ENCODE assay signal across 8 cellular contexts in the genomic region with DNA sequence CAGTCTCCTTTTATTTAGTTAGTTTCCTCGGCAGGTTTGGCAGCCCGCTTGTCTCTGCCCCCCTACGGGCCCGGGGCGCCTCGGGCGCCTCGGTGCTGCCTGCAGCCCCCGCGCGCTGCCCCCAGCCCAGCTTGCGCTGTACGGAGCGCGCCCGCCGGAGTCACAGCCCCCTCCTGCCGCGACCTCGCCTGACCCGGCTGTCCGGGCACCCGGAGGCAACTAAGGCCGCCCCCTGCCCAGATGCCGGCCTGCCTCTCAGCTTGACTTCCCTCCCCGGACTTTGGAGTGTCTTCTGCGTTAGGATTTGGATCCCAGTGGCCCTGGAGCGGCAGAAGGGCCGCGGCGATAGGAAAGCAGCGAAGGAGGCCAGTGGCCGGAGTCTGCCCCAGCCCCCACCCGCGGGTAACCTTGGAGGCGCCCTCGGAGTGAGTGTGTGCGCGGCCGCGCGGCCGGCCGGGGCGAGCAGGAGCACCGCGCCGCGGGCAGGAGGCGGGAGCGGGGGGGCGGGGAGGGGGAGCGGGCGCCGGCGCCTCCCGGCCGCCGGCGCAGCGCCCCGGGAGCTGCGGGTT. TPM values are rescaled to one million over a fixed set of nuclear protein-coding genes. Genes with fewer than 3 reads are reported as not detected.
A peak's percentile ranks its signal among the peaks of the same experiment; 100 is the strongest.
DNase-seq lines count a peak whose midpoint lies in the region; ATAC-seq, FAIRE-seq and TF ChIP-seq lines count a peak whose summit lies in the region.

No MANE protein-coding gene starts in this region.

- peak overlapping the region; percentile 48 for H3K27ac Mint-ChIP-seq in activated T-helper 1 cell treated with anti-CD3 and anti-CD28 coated beads, Interleukin-12 subunit alpha, Interleukin-12 subunit beta, Interleukin-2, Interleukin-4 antibody, amounts not matched to agents 30 ng/mL and 10 ng/mL and 1 ng/mL, durations not matched to agents 14 hours and 24 hours and 36 hours
- no peak overlapping the region for H3K27ac Mint-ChIP-seq in nephron progenitor cell

- peaks cover 23% of the 10 kb centered on the region for H3K36me3 Mint-ChIP-seq in activated T-helper 1 cell treated with anti-CD3 and anti-CD28 coated beads, Interleukin-12 subunit alpha, Interleukin-12 subunit beta, Interleukin-2, Interleukin-4 antibody, amounts not matched to agents 30 ng/mL and 10 ng/mL and 1 ng/mL, durations not matched to agents 14 hours and 24 hours and 36 hours (ENCODE audit: low read depth)
- H3K36me3 Mint-ChIP-seq in nephron progenitor cell (ENCODE audit: low read depth), result no peaks in the 10 kb centered on the region

- peak; percentile 34 to 53 for ATAC-seq in activated CD4-positive, CD25-positive, alpha-beta regulatory T cell treated with anti-CD3 and anti-CD28 coated beads, Interleukin-2, amount 50 U/mL, for 24 hours
- ATAC-seq in GM21825 (IDR thresholded peaks at IDR 0.05; ENCODE audit: unreplicated experiment), result peak; percentile 47

- peaks cover 31% of the 10 kb centered on the region for H3K4me1 Mint-ChIP-seq in activated T-helper 1 cell treated with anti-CD3 and anti-CD28 coated beads, Interleukin-12 subunit alpha, Interleukin-12 subunit beta, Interleukin-2, Interleukin-4 antibody, amounts not matched to agents 30 ng/mL and 10 ng/mL and 1 ng/mL, durations not matched to agents 14 hours and 24 hours and 36 hours (ENCODE audit: low read depth)
- peaks cover 15% of the 10 kb centered on the region for H3K4me1 Mint-ChIP-seq in nephron progenitor cell

- DNase-seq in activated CD4-positive, CD25-positive, alpha-beta regulatory T cell (lab: John Stamatoyannopoulos, UW), result no peak
- DNase-seq in LNCaP clone FGC (ENCODE audit: low read depth), result no peak
- DNase-seq in activated T-helper 1 cell treated with anti-CD3 and anti-CD28 coated beads, Interleukin-12 subunit alpha, Interleukin-12 subunit beta, Interleukin-2, Interleukin-4 antibody, amounts not matched to agents 30 ng/mL and 10 ng/mL and 1 ng/mL, durations not matched to agents 14 hours and 24 hours and 36 hours (ENCODE audit: low spot score), result no peak
- peak; percentile 38 for DNase-seq in fibroblast of villous mesenchyme (ENCODE audit: low read depth)
- DNase-seq in nephron progenitor cell, result peak; percentile 62
- DNase-seq in HTR-8/SVneo (ENCODE audit: insufficient read length, low spot score), result no peak

- H3K27me3 Mint-ChIP-seq in activated T-helper 1 cell treated with anti-CD3 and anti-CD28 coated beads, Interleukin-12 subunit alpha, Interleukin-12 subunit beta, Interleukin-2, Interleukin-4 antibody, amounts not matched to agents 30 ng/mL and 10 ng/mL and 1 ng/mL, durations not matched to agents 14 hours and 24 hours and 36 hours (ENCODE audit: insufficient read depth), result peaks cover 37% of the 10 kb centered on the region
- peaks cover 99% of the 10 kb centered on the region for H3K27me3 Mint-ChIP-seq in nephron progenitor cell (ENCODE audit: low read depth, poor library complexity)

- peak overlapping the region; percentile 64 for H3K4me3 ChIP-seq in LNCaP clone FGC (ENCODE audit: low read depth, low read length)
- H3K4me3 ChIP-seq in fibroblast of villous mesenchyme (ENCODE audit: low read depth, low read length), result peak overlapping the region; percentile 75

- no peak for TF ChIP-seq CTCF in LNCaP clone FGC (IDR thresholded peaks at IDR 0.05; ENCODE audit: control insufficient read depth, extremely low read depth, insufficient read depth)
- TF ChIP-seq CTCF in fibroblast of villous mesenchyme (IDR thresholded peaks at IDR 0.05; ENCODE audit: insufficient read depth, low read depth, low read length), result no peak
- TF ChIP-seq CTCF in nephron progenitor cell (IDR thresholded peaks at IDR 0.05), result no peak

- H3K9me3 Mint-ChIP-seq in activated T-helper 1 cell treated with anti-CD3 and anti-CD28 coated beads, Interleukin-12 subunit alpha, Interleukin-12 subunit beta, Interleukin-2, Interleukin-4 antibody, amounts not matched to agents 30 ng/mL and 10 ng/mL and 1 ng/mL, durations not matched to agents 14 hours and 24 hours and 36 hours, result no peaks in the 10 kb centered on the region
- no peaks in the 10 kb centered on the region for H3K9me3 Mint-ChIP-seq in nephron progenitor cell

- no peak for FAIRE-seq in HTR-8/SVneo (lab: Jason Lieb, UNC)

- intact Hi-C loops in activated T-helper 1 cell treated with anti-CD3 and anti-CD28 coated beads, Interleukin-12 subunit alpha, Interleukin-12 subunit beta, Interleukin-2, Interleukin-4 antibody, amounts not matched to agents 30 ng/mL and 10 ng/mL and 1 ng/mL, durations not matched to agents 14 hours and 24 hours and 36 hours (cut with micrococcal nuclease), result loop anchor here (1.0 to 10.0 kb wide), 6 partner anchors 8 to 747 kb away; a partner anchor contains a TSS

- H3K4me3 Mint-ChIP-seq in activated T-helper 1 cell treated with anti-CD3 and anti-CD28 coated beads, Interleukin-12 subunit alpha, Interleukin-12 subunit beta, Interleukin-2, Interleukin-4 antibody, amounts not matched to agents 30 ng/mL and 10 ng/mL and 1 ng/mL, durations not matched to agents 14 hours and 24 hours and 36 hours, result peak overlapping the region; percentile 87
- peak overlapping the region; percentile 73 for H3K4me3 Mint-ChIP-seq in nephron progenitor cell

RNA-seq across cellular contexts. Expression of a gene that starts 7.6 kb away (rescaled TPM):
- 13.7 and 14.9 TPM in 2 replicates for total RNA-seq in activated T-helper 1 cell treated with anti-CD3 and anti-CD28 coated beads, Interleukin-12 subunit alpha, Interleukin-12 subunit beta, Interleukin-2, Interleukin-4 antibody, amounts not matched to agents 30 ng/mL and 10 ng/mL and 1 ng/mL, durations not matched to agents 14 hours and 24 hours and 36 hours
- total RNA-seq in fibroblast of villous mesenchyme, result 18.0 and 19.0 TPM in 2 replicates

RNA-seq across cellular contexts. Expression of a gene that starts 17.6 kb away (rescaled TPM):
- total RNA-seq in activated T-helper 1 cell treated with anti-CD3 and anti-CD28 coated beads, Interleukin-12 subunit alpha, Interleukin-12 subunit beta, Interleukin-2, Interleukin-4 antibody, amounts not matched to agents 30 ng/mL and 10 ng/mL and 1 ng/mL, durations not matched to agents 14 hours and 24 hours and 36 hours, result 58.8 and 62.0 TPM in 2 replicates
- 41.2 and 55.7 TPM in 2 replicates for total RNA-seq in fibroblast of villous mesenchyme

Comparison
In these comparisons a context has a peak if more than half of its experiments do, and no peak if none do; other contexts are left out.
1. DNase-seq: peak in fibroblast of villous mesenchyme (single experiment) and nephron progenitor cell (single experiment); none in activated CD4-positive, CD25-positive, alpha-beta regulatory T cell (0 of 4), LNCaP clone FGC (single experiment), activated T-helper 1 cell treated with anti-CD3 and anti-CD28 coated beads, Interleukin-12 subunit alpha, Interleukin-12 subunit beta, Interleukin-2, Interleukin-4 antibody, amounts not matched to agents 30 ng/mL and 10 ng/mL and 1 ng/mL, durations not matched to agents 14 hours and 24 hours and 36 hours (single experiment) and HTR-8/SVneo (single experiment).